In the genomic region with DNA sequence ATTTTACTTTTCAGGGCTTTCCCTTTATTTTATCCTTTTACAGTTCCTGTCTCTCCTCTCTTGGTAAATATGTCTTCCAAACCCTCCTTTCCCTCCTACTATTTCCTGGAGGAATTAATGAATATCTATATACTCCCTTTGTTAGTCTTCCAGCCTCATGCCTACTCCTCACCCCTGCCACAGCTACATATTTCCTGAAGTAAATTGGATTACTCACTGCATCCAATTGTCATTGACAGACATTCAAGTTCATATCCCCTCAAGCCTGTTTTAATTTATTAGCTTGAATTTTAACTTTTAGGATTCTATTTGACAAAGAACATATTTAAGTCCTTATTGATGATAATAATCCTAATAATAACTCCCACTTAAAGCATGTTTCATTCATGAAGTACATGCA, we compare ENCODE assay signal across 25 cellular contexts.
"Had no signal": no experiment of that assay in that cellular context is flagged by ENCODE, and none has a peak within 500 bp of the region (broad histone marks: within the 10 kb centered on the region; RNA-seq: fewer than 3 reads in every experiment).

No MANE protein-coding gene starts in this region.

- H3K4me2 ChIP-seq: neural progenitor cell, smooth muscle cell had no signal

- H3K27me3 ChIP-seq: left lung, neural progenitor cell, ovary, right atrium auricular region, right lobe of liver, tibial nerve, uterus had no signal

- H2AFZ ChIP-seq: neural progenitor cell had no signal

- H3K4me3 Mint-ChIP-seq: naive thymus-derived CD8-positive, alpha-beta T cell; nephron; stimulated activated memory B cell treated with anti-CD40 and anti-IgM and Interleukin-4, amounts not matched to agents 10 μg/mL and 1 μg/mL and 100 μg/mL, for 72 hours; stimulated activated naive CD8-positive, alpha-beta T cell treated with anti-CD3 and anti-CD28 coated beads, Interleukin-15, amount 100 ng/mL, for 72 hours; type B pancreatic cell had no signal

- H3K9ac ChIP-seq: neural progenitor cell had no signal

- H3K9me3 ChIP-seq: left lung, lower lobe of right lung, ovary, right atrium auricular region, right lobe of liver, tibial nerve, uterus had no signal

- H3K36me3 Mint-ChIP-seq: naive thymus-derived CD8-positive, alpha-beta T cell; neural progenitor cell; stimulated activated memory B cell treated with anti-CD40 and anti-IgM and Interleukin-4, amounts not matched to agents 10 μg/mL and 1 μg/mL and 100 μg/mL, for 72 hours; type B pancreatic cell had no signal

- DNase-seq: kidney; left colon; left lung; lower lobe of right lung; mammary epithelial cell; mesenchymal stem cell; naive thymus-derived CD8-positive, alpha-beta T cell; ovary; right lobe of liver; stimulated activated CD4-positive, alpha-beta T cell treated with anti-CD3 and anti-CD28 coated beads, Interleukin-1b, Interleukin-23, amount 100 ng/mL, for 48 hours; stimulated activated CD4-positive, alpha-beta T cell treated with anti-CD3 and anti-CD28 coated beads, Interleukin-2, amount 100 ng/mL, for 48 hours; stimulated activated CD4-positive, alpha-beta T cell treated with anti-CD3 and anti-CD28 coated beads, Interleukin-4, amount 100 ng/mL, for 4 hours; stimulated activated CD8-positive, alpha-beta memory T cell treated with anti-CD3 and anti-CD28 coated beads, Interleukin-4, amount 100 ng/mL, for 48 hours; stimulated activated naive CD4-positive, alpha-beta T cell treated with Interleukin-2 at 50 U/mL for 16 hours; stimulated activated naive CD8-positive, alpha-beta T cell treated with anti-CD3 and anti-CD28 coated beads, Interleukin-15, amount 100 ng/mL, for 72 hours; substantia nigra; uterus had no signal

- H3K27ac Mint-ChIP-seq: naive thymus-derived CD8-positive, alpha-beta T cell; nephron; neural progenitor cell; progenitor cell of endocrine pancreas; stimulated activated memory B cell treated with anti-CD40 and anti-IgM and Interleukin-4, amounts not matched to agents 10 μg/mL and 1 μg/mL and 100 μg/mL, for 72 hours; stimulated activated naive CD8-positive, alpha-beta T cell treated with anti-CD3 and anti-CD28 coated beads, Interleukin-15, amount 100 ng/mL, for 72 hours; type B pancreatic cell had no signal

- H3K4me1 Mint-ChIP-seq: naive thymus-derived CD8-positive, alpha-beta T cell; nephron; stimulated activated memory B cell treated with anti-CD40 and anti-IgM and Interleukin-4, amounts not matched to agents 10 μg/mL and 1 μg/mL and 100 μg/mL, for 72 hours; stimulated activated naive CD8-positive, alpha-beta T cell treated with anti-CD3 and anti-CD28 coated beads, Interleukin-15, amount 100 ng/mL, for 72 hours had no signal

- H3K27me3 Mint-ChIP-seq: progenitor cell of endocrine pancreas; stimulated activated naive CD8-positive, alpha-beta T cell treated with anti-CD3 and anti-CD28 coated beads, Interleukin-15, amount 100 ng/mL, for 72 hours; type B pancreatic cell had no signal

- H3K4me3 ChIP-seq: left lung, lower lobe of right lung, neural progenitor cell, ovary, right atrium auricular region, right lobe of liver, smooth muscle cell, tibial nerve, uterus had no signal

- H3K9me3 Mint-ChIP-seq: naive thymus-derived CD8-positive, alpha-beta T cell; nephron; neural progenitor cell; type B pancreatic cell had no signal

- H3K27ac ChIP-seq: left lung, lower lobe of right lung, neural progenitor cell, ovary, right atrium auricular region, right lobe of liver, tibial nerve, uterus had no signal

- H3K4me1 ChIP-seq: left lung, lower lobe of right lung, right atrium auricular region, right lobe of liver, tibial nerve, uterus had no signal

- H3K36me3 ChIP-seq: left lung, lower lobe of right lung, neural progenitor cell, ovary, right atrium auricular region, right lobe of liver, tibial nerve, uterus had no signal
